ENCODE assay signal across 21 cellular contexts in genomic region chr3:152056073-152056472, GRCh38.
A peak's percentile ranks its signal among the peaks of the same experiment; 100 is the strongest.
DNase-seq lines count a peak whose midpoint lies in the region; ATAC-seq and TF ChIP-seq lines count a peak whose summit lies in the region.
"Had no signal": no experiment of that assay in that cellular context is flagged by ENCODE, and none has a peak within 500 bp of the region (broad histone marks: within the 10 kb centered on the region; RNA-seq: fewer than 3 reads in every experiment).

No MANE protein-coding gene starts in this region.

- no peaks in the 10 kb centered on the region for H3K27me3 Mint-ChIP-seq in Caco-2 (ENCODE audit: insufficient read depth, unreplicated experiment)
- H3K27me3 Mint-ChIP-seq: CD4-positive, alpha-beta T cell had no signal

- RAD21 ChIA-PET in HCT116 (lab: Charles Lee; ENCODE audit: low non-redundant PET in 1 of 2, low total read pairs in 2 of 2, uncharacterized antibody in 2 of 2, unreplicated experiment in 2 of 2): no interaction called here

- no peaks in the 10 kb centered on the region for H3K9me3 Mint-ChIP-seq in Caco-2 (ENCODE audit: unreplicated experiment)
- H3K9me3 Mint-ChIP-seq: CD4-positive, alpha-beta T cell; CD8-positive, alpha-beta T cell had no signal

- DNase-seq in Caco-2 (no peak), HCT116 (ENCODE audit: low read depth, low spot score) (no peak), hepatocyte (ENCODE audit: low spot score) (no peak), foreskin melanocyte (no peak), pons (ENCODE audit: low spot score) (no peak)
- DNase-seq: AML-193; CD4-positive, alpha-beta T cell; CD8-positive, alpha-beta T cell; DMS 273 treated with DMSO at 0.1 percent for 48 hours; DMS153; DMS79; DND-41; EL; GDM1 had no signal

- TF ChIP-seq CTCF in Caco-2 (IDR thresholded peaks at IDR 0.05; ENCODE audit: insufficient read depth in 1 of 2, low read depth in 1 of 2, low read length in 1 of 2, severe bottlenecking in 1 of 2, unreplicated experiment in 1 of 2) (no peak), HCT116 (IDR thresholded peaks at IDR 0.05 in 2 of 3, conservative IDR thresholded peaks at IDR 0.05 in 1 of 3; ENCODE audit: borderline replicate concordance in 1 of 3, insufficient read depth in 1 of 3, low read depth in 2 of 3, low read length in 2 of 3) (no peak), hepatocyte (IDR thresholded peaks at IDR 0.05; ENCODE audit: poor library complexity) (no peak)

- H3K4me3 ChIP-seq in Caco-2 (ENCODE audit: low read depth, low read length) (no peak overlapping the region), HCT116 (replicated peaks in 1 of 2; ENCODE audit: low read depth in 1 of 2, low read length in 2 of 2) (no peak overlapping the region), hepatocyte (no peak overlapping the region)
- H3K4me3 ChIP-seq: A549; BLaER1 treated with 17β-estradiol and CSF1 and Interleukin-3, amounts not matched to agents 10 nM and 100 nM; GM12878 had no signal

- no peak for TF ChIP-seq POLR2A in HCT116 (IDR thresholded peaks at IDR 0.05; ENCODE audit: borderline replicate concordance, extremely low read depth, insufficient read depth, insufficient read length)
- no peak for TF ChIP-seq POLR2A in GM18505 (IDR thresholded peaks at IDR 0.05; ENCODE audit: borderline replicate concordance, extremely low read depth, insufficient read depth, insufficient read length)

- no peaks in the 10 kb centered on the region for H4K20me1 ChIP-seq in HCT116 (ENCODE audit: insufficient read depth)
- H4K20me1 ChIP-seq in hepatocyte (ENCODE audit: insufficient read depth, poor library complexity, severe bottlenecking): no peaks in the 10 kb centered on the region
- H4K20me1 ChIP-seq: BLaER1 treated with 17β-estradiol and CSF1 and Interleukin-3, amounts not matched to agents 10 nM and 100 nM had no signal

- BruUV-seq in Caco-2 (replicated peaks; lab: Mats Ljungman, UMichigan): no TSS peak
- BruUV-seq in HCT116 (replicated peaks; lab: Mats Ljungman, UMichigan): no TSS peak

- no peaks in the 10 kb centered on the region for H3K36me3 Mint-ChIP-seq in Caco-2 (ENCODE audit: insufficient read depth, unreplicated experiment)
- H3K36me3 Mint-ChIP-seq: CD8-positive, alpha-beta T cell had no signal

- H3K27ac ChIP-seq in HCT116 (ENCODE audit: low read depth, low read length) (no peak overlapping the region), hepatocyte (peak overlapping the region; percentile 2)
- H3K27ac ChIP-seq: 22Rv1; A549; BLaER1 treated with 17β-estradiol and CSF1 and Interleukin-3, amounts not matched to agents 10 nM and 100 nM; C4-2B had no signal

- H3K4me3 Mint-ChIP-seq in Caco-2 (ENCODE audit: unreplicated experiment): peak overlapping the region; percentile 6
- H3K4me3 Mint-ChIP-seq: B cell; CD4-positive, alpha-beta T cell; CD8-positive, alpha-beta T cell had no signal

- H2AFZ ChIP-seq in HCT116 (ENCODE audit: low read depth, low read length, poor library complexity, severe bottlenecking) (peak overlapping the region; percentile 26), hepatocyte (no peak overlapping the region)

- CTCF ChIA-PET in Caco-2 (lab: Charles Lee): interaction anchor here (0.6 kb wide), 1 partner anchor 1047 kb away, joined by 5 read pairs; no protein-coding TSS in a partner anchor
- CTCF ChIA-PET in HCT116 (lab: Charles Lee): no interaction called here

- ATAC-seq in HCT116: no peak
- no peak for ATAC-seq in GM18505 (IDR thresholded peaks at IDR 0.05; ENCODE audit: unreplicated experiment)
- ATAC-seq: A549; CD8-positive, alpha-beta T cell; GM12878 had no signal

- H3K4me1 Mint-ChIP-seq in Caco-2 (ENCODE audit: low read depth, unreplicated experiment): peaks cover 36% of the 10 kb centered on the region
- H3K4me1 Mint-ChIP-seq: B cell had no signal

- H3K36me3 ChIP-seq in Caco-2 (ENCODE audit: control insufficient read depth, insufficient read depth, low read length): no peaks in the 10 kb centered on the region
- no peaks in the 10 kb centered on the region for H3K36me3 ChIP-seq in HCT116 (ENCODE audit: control insufficient read depth in 1 of 2, insufficient read depth in 2 of 2, low read length in 2 of 2)
- no peaks in the 10 kb centered on the region for H3K36me3 ChIP-seq in hepatocyte (replicated peaks; ENCODE audit: insufficient read depth, low read depth)
- H3K36me3 ChIP-seq: BLaER1 treated with 17β-estradiol and CSF1 and Interleukin-3, amounts not matched to agents 10 nM and 100 nM had no signal

- intact Hi-C loops in Caco-2 (cut with micrococcal nuclease; ENCODE audit: unreplicated experiment) (loop anchor here (1.0 to 5.0 kb wide), 3 partner anchors 30 to 211 kb away; partner anchors contain the start of gene MBNL1), HCT116 (cut with micrococcal nuclease) (no loop called here)

- no peaks in the 10 kb centered on the region for H3K9me3 ChIP-seq in Caco-2
- H3K9me3 ChIP-seq in HCT116 (ENCODE audit: control insufficient read depth in 1 of 2, insufficient read depth in 1 of 2, low read depth in 1 of 2, low read length in 2 of 2): no peaks in the 10 kb centered on the region
- H3K9me3 ChIP-seq in hepatocyte (ENCODE audit: low read depth): no peaks in the 10 kb centered on the region
- H3K9me3 ChIP-seq: A549 had no signal

- H3K9ac ChIP-seq in HCT116 (ENCODE audit: low read length): no peak overlapping the region
- H3K9ac ChIP-seq: BLaER1 treated with 17β-estradiol and CSF1 and Interleukin-3, amounts not matched to agents 10 nM and 100 nM had no signal

- 68% methylated on average over 3 of the region's 3 CpGs for WGBS in hepatocyte (ENCODE audit: low lambda C conversion rate, missing lambda C conversion rate)

- H3K27ac Mint-ChIP-seq in Caco-2 (ENCODE audit: unreplicated experiment): peak overlapping the region; percentile 60
- H3K27ac Mint-ChIP-seq: B cell; CD4-positive, alpha-beta T cell; CD8-positive, alpha-beta T cell had no signal

- no peak for TF ChIP-seq RAD21 in HCT116 (IDR thresholded peaks at IDR 0.05; ENCODE audit: low read depth)

- H3K27me3 ChIP-seq in Caco-2 (replicated peaks; ENCODE audit: control insufficient read depth, insufficient read depth, low read length) (no peaks in the 10 kb centered on the region), HCT116 (ENCODE audit: insufficient read depth, low read length) (no peaks in the 10 kb centered on the region), hepatocyte (no peaks in the 10 kb centered on the region)
- H3K27me3 ChIP-seq: BLaER1 treated with 17β-estradiol and CSF1 and Interleukin-3, amounts not matched to agents 10 nM and 100 nM had no signal

- no peak overlapping the region for H3K4me2 ChIP-seq in HCT116 (ENCODE audit: low read length)
- H3K4me2 ChIP-seq in hepatocyte: no peak overlapping the region
- H3K4me2 ChIP-seq: A549; BLaER1 treated with 17β-estradiol and CSF1 and Interleukin-3, amounts not matched to agents 10 nM and 100 nM had no signal

- peaks cover 43% of the 10 kb centered on the region for H3K4me1 ChIP-seq in Caco-2
- no peaks in the 10 kb centered on the region for H3K4me1 ChIP-seq in HCT116 (ENCODE audit: control insufficient read depth in 1 of 2, insufficient read depth in 2 of 2, low read length in 2 of 2)
- H3K4me1 ChIP-seq in hepatocyte (ENCODE audit: insufficient read depth): peaks cover 25% of the 10 kb centered on the region
- H3K4me1 ChIP-seq: A549; BLaER1 treated with 17β-estradiol and CSF1 and Interleukin-3, amounts not matched to agents 10 nM and 100 nM had no signal

- no peaks in the 10 kb centered on the region for H3K79me2 ChIP-seq in HCT116 (ENCODE audit: insufficient read depth, low read length)
- no peaks in the 10 kb centered on the region for H3K79me2 ChIP-seq in hepatocyte

- POLR2A ChIA-PET in Caco-2 (lab: Charles Lee): no interaction called here
- POLR2A ChIA-PET in HCT116 (lab: Charles Lee): no interaction called here

- H3K9me2 ChIP-seq in HCT116 (ENCODE audit: insufficient read depth) (no peaks in the 10 kb centered on the region), hepatocyte (replicated peaks; ENCODE audit: insufficient read depth) (no peaks in the 10 kb centered on the region)

TF ChIP-seq in HCT116, 20 proteins besides CTCF, POLR2A, EP300 and RAD21 (continues in another document):
- no peak for TF ChIP-seq CEBPB (IDR thresholded peaks at IDR 0.05; ENCODE audit: low read depth)
- no peak for TF ChIP-seq EZH2 (IDR thresholded peaks at IDR 0.05)
- TF ChIP-seq ATF3 (IDR thresholded peaks at IDR 0.05): no peak
- TF ChIP-seq CBX3 (IDR thresholded peaks at IDR 0.05; ENCODE audit: low read depth): no peak
- no peak for TF ChIP-seq JUND (IDR thresholded peaks at IDR 0.05)
- TF ChIP-seq YY1 (IDR thresholded peaks at IDR 0.05; ENCODE audit: extremely low read depth, insufficient replicate concordance, low read depth, low read length): no peak
- TF ChIP-seq ELF1 (IDR thresholded peaks at IDR 0.05; ENCODE audit: borderline replicate concordance, low read depth): no peak
- TF ChIP-seq MAX (IDR thresholded peaks at IDR 0.05): no peak
